Comparison of ENCODE assay signal across 15 cellular contexts in the genomic region with DNA sequence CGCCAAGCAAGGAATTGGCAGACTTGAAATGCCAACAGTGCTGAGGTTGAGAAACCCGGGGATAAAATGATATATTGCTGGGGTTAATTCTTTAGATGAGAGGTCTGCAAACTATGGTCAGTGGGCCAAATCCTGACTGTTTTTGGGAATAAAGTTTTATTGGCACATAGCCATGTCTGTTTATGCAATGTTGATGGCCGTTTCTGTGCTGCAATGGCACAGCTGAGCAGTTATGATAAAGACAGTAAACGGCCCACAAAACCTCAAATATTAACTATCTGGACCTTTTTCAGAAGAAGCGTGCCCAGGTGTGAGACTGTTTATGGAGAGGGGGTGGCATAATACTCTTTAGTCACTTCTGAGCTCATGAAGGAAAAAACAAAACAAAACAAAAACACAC. TPM values are rescaled to one million over a fixed set of nuclear protein-coding genes. Genes with fewer than 3 reads are reported as not detected.
DNase-seq lines count a peak whose midpoint lies in the region; ATAC-seq and TF ChIP-seq lines count a peak whose summit lies in the region.
"Had no signal": no experiment of that assay in that cellular context is flagged by ENCODE, and none has a peak within 500 bp of the region (broad histone marks: within the 10 kb centered on the region; RNA-seq: fewer than 3 reads in every experiment).

No MANE protein-coding gene starts in this region.

- RAD21 ChIA-PET in HCT116 (lab: Charles Lee; ENCODE audit: low non-redundant PET in 1 of 2, low total read pairs in 2 of 2, uncharacterized antibody in 2 of 2, unreplicated experiment in 2 of 2): interaction anchor here in 1 of 2 experiments (1.0 kb wide), 1 partner anchor 63 kb away, joined by 3 read pairs; no protein-coding TSS in a partner anchor

- H3K27me3 Mint-ChIP-seq in activated naive CD8-positive, alpha-beta T cell: no peaks in the 10 kb centered on the region
- no peaks in the 10 kb centered on the region for H3K27me3 Mint-ChIP-seq in activated naive CD8-positive, alpha-beta T cell treated with anti-CD3 and anti-CD28 coated beads, Interleukin-2, amount 50 U/mL, for 24 hours

- H3K36me3 Mint-ChIP-seq in activated naive CD8-positive, alpha-beta T cell: no peaks in the 10 kb centered on the region
- no peaks in the 10 kb centered on the region for H3K36me3 Mint-ChIP-seq in activated naive CD8-positive, alpha-beta T cell treated with anti-CD3 and anti-CD28 coated beads, Interleukin-2, amount 50 U/mL, for 24 hours (ENCODE audit: low read depth)

- no peaks in the 10 kb centered on the region for H3K9me3 Mint-ChIP-seq in activated naive CD8-positive, alpha-beta T cell (ENCODE audit: low read depth)
- no peaks in the 10 kb centered on the region for H3K9me3 Mint-ChIP-seq in activated naive CD8-positive, alpha-beta T cell treated with anti-CD3 and anti-CD28 coated beads, Interleukin-2, amount 50 U/mL, for 24 hours

- DNase-seq in activated naive CD8-positive, alpha-beta T cell treated with anti-CD3 and anti-CD28 coated beads, Interleukin-2, amount 50 U/mL, for 24 hours: no peak
- DNase-seq in HCT116 (ENCODE audit: low read depth, low spot score) (no peak), RWPE2 (ENCODE audit: low spot score) (no peak), renal cortical epithelial cell (ENCODE audit: low read depth) (peak; percentile 26), GDM1 (lab: John Stamatoyannopoulos, UW) (no peak), T-helper 2 cell (no peak), NCI-H1092 treated with DMSO at 0.1 percent for 48 hours (lab: John Stamatoyannopoulos, UW) (no peak)
- DNase-seq: KBM-7; NCI-H1436; NCI-H2029; NCI-H446 treated with DMSO at 0.1 percent for 48 hours; NK-92 treated with Interleukin-12 subunit alpha and Interleukin-12 subunit beta, amount 100 ng/mL, for 24 hours had no signal

- no peak overlapping the region for H3K4me3 Mint-ChIP-seq in activated naive CD8-positive, alpha-beta T cell
- no peak overlapping the region for H3K4me3 Mint-ChIP-seq in activated naive CD8-positive, alpha-beta T cell treated with anti-CD3 and anti-CD28 coated beads, Interleukin-2, amount 50 U/mL, for 24 hours

- CTCF ChIA-PET in HCT116 (lab: Charles Lee): interaction anchor here (0.7 to 2.5 kb wide), 7 partner anchors 9 to 495 kb away, joined by 3 to 13 read pairs (median 4); no protein-coding TSS in a partner anchor

- H3K36me3 ChIP-seq in HCT116 (ENCODE audit: control insufficient read depth in 1 of 2, insufficient read depth in 2 of 2, low read length in 2 of 2): no peaks in the 10 kb centered on the region
- H3K36me3 ChIP-seq in RWPE2 (ENCODE audit: low read depth): peaks cover 29% of the 10 kb centered on the region

- no peak for TF ChIP-seq POLR2A in HCT116 (IDR thresholded peaks at IDR 0.05; ENCODE audit: borderline replicate concordance, extremely low read depth, insufficient read depth, insufficient read length)

- TF ChIP-seq CTCF in HCT116 (IDR thresholded peaks at IDR 0.05 in 2 of 3, conservative IDR thresholded peaks at IDR 0.05 in 1 of 3; ENCODE audit: borderline replicate concordance in 1 of 3, insufficient read depth in 1 of 3, low read depth in 2 of 3, low read length in 2 of 3): no peak
- TF ChIP-seq CTCF in RWPE2 (IDR thresholded peaks at IDR 0.05; ENCODE audit: poor library complexity, severe bottlenecking): no peak

- no peak overlapping the region for H3K4me2 ChIP-seq in HCT116 (ENCODE audit: low read length)

- H2AFZ ChIP-seq in HCT116 (ENCODE audit: low read depth, low read length, poor library complexity, severe bottlenecking): no peak overlapping the region

- H3K4me1 Mint-ChIP-seq in activated naive CD8-positive, alpha-beta T cell (ENCODE audit: low read depth): peaks cover 9% of the 10 kb centered on the region
- peaks cover 7% of the 10 kb centered on the region for H3K4me1 Mint-ChIP-seq in activated naive CD8-positive, alpha-beta T cell treated with anti-CD3 and anti-CD28 coated beads, Interleukin-2, amount 50 U/mL, for 24 hours

- no peak for ATAC-seq in activated naive CD8-positive, alpha-beta T cell treated with anti-CD3 and anti-CD28 coated beads, Interleukin-2, amount 50 U/mL, for 24 hours
- ATAC-seq in HCT116: no peak
- ATAC-seq in RWPE2 (ENCODE audit: low read depth): no peak

- H3K4me1 ChIP-seq in HCT116 (ENCODE audit: control insufficient read depth in 1 of 2, insufficient read depth in 2 of 2, low read length in 2 of 2): peaks cover 41 to 63% of the 10 kb centered on the region in 2 experiments
- H3K4me1 ChIP-seq in RWPE2 (ENCODE audit: insufficient read depth, poor library complexity, severe bottlenecking): peaks cover 38% of the 10 kb centered on the region

- H3K9me3 ChIP-seq in HCT116 (ENCODE audit: control insufficient read depth in 1 of 2, insufficient read depth in 1 of 2, low read depth in 1 of 2, low read length in 2 of 2) (no peaks in the 10 kb centered on the region), RWPE2 (ENCODE audit: severe bottlenecking) (no peaks in the 10 kb centered on the region)
- H3K9me3 ChIP-seq: HAP-1 had no signal

- H4K20me1 ChIP-seq in HCT116 (ENCODE audit: insufficient read depth): no peaks in the 10 kb centered on the region

- H3K9me2 ChIP-seq in HCT116 (ENCODE audit: insufficient read depth): no peaks in the 10 kb centered on the region

- peak overlapping the region; percentile 61 for H3K27ac Mint-ChIP-seq in activated naive CD8-positive, alpha-beta T cell
- no peak overlapping the region for H3K27ac Mint-ChIP-seq in activated naive CD8-positive, alpha-beta T cell treated with anti-CD3 and anti-CD28 coated beads, Interleukin-2, amount 50 U/mL, for 24 hours

- no peak overlapping the region for H3K4me3 ChIP-seq in HCT116 (replicated peaks in 1 of 2; ENCODE audit: low read depth in 1 of 2, low read length in 2 of 2)
- H3K4me3 ChIP-seq in RWPE2 (ENCODE audit: severe bottlenecking): no peak overlapping the region
- H3K4me3 ChIP-seq: HAP-1 had no signal

- BruUV-seq in HCT116 (replicated peaks; lab: Mats Ljungman, UMichigan): no TSS peak

- H3K27ac ChIP-seq in HCT116 (ENCODE audit: low read depth, low read length) (no peak overlapping the region), RWPE2 (ENCODE audit: poor library complexity, severe bottlenecking) (peak overlapping the region; percentile 99)

- POLR2A ChIA-PET in HCT116 (lab: Charles Lee): no interaction called here

- intact Hi-C loops in HCT116 (cut with micrococcal nuclease): loop anchor here (1.0 to 10.0 kb wide), 3 partner anchors 154 to 645 kb away; a partner anchor contains a TSS

- H3K27me3 ChIP-seq in HCT116 (ENCODE audit: insufficient read depth, low read length) (no peaks in the 10 kb centered on the region), RWPE2 (ENCODE audit: insufficient read depth, poor library complexity, severe bottlenecking) (no peaks in the 10 kb centered on the region)

- H3K9ac ChIP-seq in HCT116 (ENCODE audit: low read length): 0 out of 2 replicates have a peak overlapping the region, but pooled peaks have one; percentile 3

- H3K79me2 ChIP-seq in HCT116 (ENCODE audit: insufficient read depth, low read length): no peaks in the 10 kb centered on the region

- no peak for TF ChIP-seq RAD21 in HCT116 (IDR thresholded peaks at IDR 0.05; ENCODE audit: low read depth)

TF ChIP-seq in HCT116, 20 proteins besides CTCF, POLR2A, EP300 and RAD21 (continues in another document):
- TF ChIP-seq CEBPB (IDR thresholded peaks at IDR 0.05; ENCODE audit: low read depth): no peak
- TF ChIP-seq, protein P1, sequence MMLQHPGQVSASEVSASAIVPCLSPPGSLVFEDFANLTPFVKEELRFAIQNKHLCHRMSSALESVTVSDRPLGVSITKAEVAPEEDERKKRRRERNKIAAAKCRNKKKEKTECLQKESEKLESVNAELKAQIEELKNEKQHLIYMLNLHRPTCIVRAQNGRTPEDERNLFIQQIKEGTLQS (IDR thresholded peaks at IDR 0.05): no peak
- TF ChIP-seq ZFX (IDR thresholded peaks at IDR 0.05): no peak
- no peak for TF ChIP-seq POLR2AphosphoS5 (IDR thresholded peaks at IDR 0.05; ENCODE audit: low read depth, low read length)
- no peak for TF ChIP-seq ELF1 (IDR thresholded peaks at IDR 0.05; ENCODE audit: borderline replicate concordance, low read depth)
- no peak for TF ChIP-seq EZH2 (IDR thresholded peaks at IDR 0.05)
- TF ChIP-seq EGR1 (IDR thresholded peaks at IDR 0.05; ENCODE audit: low read depth): no peak
- no peak for TF ChIP-seq ZNF274 (IDR thresholded peaks at IDR 0.05; ENCODE audit: low read depth, low read length)
- TF ChIP-seq EZH2phosphoT487 (IDR thresholded peaks at IDR 0.05; ENCODE audit: borderline replicate concordance): no peak
- TF ChIP-seq, protein P2, sequence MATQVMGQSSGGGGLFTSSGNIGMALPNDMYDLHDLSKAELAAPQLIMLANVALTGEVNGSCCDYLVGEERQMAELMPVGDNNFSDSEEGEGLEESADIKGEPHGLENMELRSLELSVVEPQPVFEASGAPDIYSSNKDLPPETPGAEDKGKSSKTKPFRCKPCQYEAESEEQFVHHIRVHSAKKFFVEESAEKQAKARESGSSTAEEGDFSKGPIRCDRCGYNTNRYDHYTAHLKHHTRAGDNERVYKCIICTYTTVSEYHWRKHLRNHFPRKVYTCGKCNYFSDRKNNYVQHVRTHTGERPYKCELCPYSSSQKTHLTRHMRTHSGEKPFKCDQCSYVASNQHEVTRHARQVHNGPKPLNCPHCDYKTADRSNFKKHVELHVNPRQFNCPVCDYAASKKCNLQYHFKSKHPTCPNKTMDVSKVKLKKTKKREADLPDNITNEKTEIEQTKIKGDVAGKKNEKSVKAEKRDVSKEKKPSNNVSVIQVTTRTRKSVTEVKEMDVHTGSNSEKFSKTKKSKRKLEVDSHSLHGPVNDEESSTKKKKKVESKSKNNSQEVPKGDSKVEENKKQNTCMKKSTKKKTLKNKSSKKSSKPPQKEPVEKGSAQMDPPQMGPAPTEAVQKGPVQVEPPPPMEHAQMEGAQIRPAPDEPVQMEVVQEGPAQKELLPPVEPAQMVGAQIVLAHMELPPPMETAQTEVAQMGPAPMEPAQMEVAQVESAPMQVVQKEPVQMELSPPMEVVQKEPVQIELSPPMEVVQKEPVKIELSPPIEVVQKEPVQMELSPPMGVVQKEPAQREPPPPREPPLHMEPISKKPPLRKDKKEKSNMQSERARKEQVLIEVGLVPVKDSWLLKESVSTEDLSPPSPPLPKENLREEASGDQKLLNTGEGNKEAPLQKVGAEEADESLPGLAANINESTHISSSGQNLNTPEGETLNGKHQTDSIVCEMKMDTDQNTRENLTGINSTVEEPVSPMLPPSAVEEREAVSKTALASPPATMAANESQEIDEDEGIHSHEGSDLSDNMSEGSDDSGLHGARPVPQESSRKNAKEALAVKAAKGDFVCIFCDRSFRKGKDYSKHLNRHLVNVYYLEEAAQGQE (IDR thresholded peaks at IDR 0.05; ENCODE audit: low read depth): no peak
- no peak for TF ChIP-seq SRF (IDR thresholded peaks at IDR 0.05; ENCODE audit: low read depth)

RNA-seq across cellular contexts. Expression of a gene that starts 12.1 kb away (rescaled TPM):
- 62.1 TPM for total RNA-seq in HCT116 (2021; ENCODE audit: unreplicated experiment)
- 24.8 and 34.6 TPM in 2 replicates for polyA plus RNA-seq in HCT116 (2012)
- 56.6 and 88.9 TPM in 2 replicates for total RNA-seq in renal cortical epithelial cell

RNA-seq across cellular contexts. Expression of a gene that starts 35.0 kb away (rescaled TPM):
- total RNA-seq in HCT116 (2021; ENCODE audit: unreplicated experiment) (4.6 TPM), renal cortical epithelial cell (0.55 TPM in 1 of 2 replicates, not detected in the other)
- polyA plus RNA-seq in HCT116 (2012): 2.5 and 3.4 TPM in 2 replicates

RNA-seq across cellular contexts. Expression of a gene that starts 56.6 kb away (rescaled TPM):
- total RNA-seq in HCT116 (2021; ENCODE audit: unreplicated experiment): not detected
- not detected in 2 replicates for polyA plus RNA-seq in HCT116 (2012)
- 0.05 TPM in 1 of 2 replicates, not detected in the other for total RNA-seq in renal cortical epithelial cell
- total RNA-seq: SK-MEL-5 had no signal
